30 cellular contexts compared by ENCODE assay signal in the genomic region with DNA sequence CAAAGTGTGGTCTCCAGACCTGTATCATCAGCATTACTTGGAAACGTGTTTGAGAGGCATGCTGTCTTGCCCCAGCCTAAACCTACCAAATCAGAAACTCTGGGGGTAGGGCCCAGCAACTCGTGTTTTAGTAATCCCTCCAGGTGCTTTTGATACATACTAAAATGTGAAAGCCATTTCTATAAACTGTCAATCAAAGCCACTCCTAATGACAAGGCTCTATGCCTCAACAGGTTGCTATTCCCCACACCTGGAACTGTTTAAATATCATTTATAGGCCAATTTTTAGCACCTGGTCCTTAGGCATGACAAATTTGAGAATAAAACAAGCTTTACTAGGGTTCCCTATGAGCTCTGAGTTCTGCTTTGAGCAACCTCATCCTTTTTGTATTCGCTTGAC.
"Had no signal": no experiment of that assay in that cellular context is flagged by ENCODE, and none has a peak within 500 bp of the region (broad histone marks: within the 10 kb centered on the region; RNA-seq: fewer than 3 reads in every experiment).

No MANE protein-coding gene starts in this region.

- H3K36me3 ChIP-seq: MG63, SJSA1 had no signal

- H3K4me2 ChIP-seq: PC-9, SK-N-SH had no signal

- H3K27ac ChIP-seq: PC-9, SJSA1 had no signal

- FAIRE-seq: RCC 7860 had no signal

- H3K4me3 ChIP-seq: MG63, PC-9, SJSA1 had no signal

- DNase-seq: Kasumi-1, KG1, MG63, NCI-H1048, NCI-H1092 treated with DMSO at 0.1 percent for 48 hours, NCI-H1105 treated with DMSO at 0.1 percent for 48 hours, NCI-H1436, NCI-H146, NCI-H1694, NCI-H187, NCI-H2029, NCI-H2081, NCI-H2171 treated with DMSO at 0.1 percent for 48 hours, NCI-H2227 treated with DMSO at 0.1 percent for 48 hours, NCI-H345, NCI-H446, NCI-H510A treated with DMSO at 0.1 percent for 48 hours, NCI-H524 treated with DMSO at 0.1 percent for 48 hours, NCI-H526 treated with DMSO at 0.1 percent for 48 hours, NCI-H774, PC-9, Right ventricle myocardium superior, SHP77 treated with DMSO at 0.1 percent for 48 hours, SK-N-SH, SW 1271, T-helper 1 cell had no signal

- H3K27ac Mint-ChIP-seq: T-helper 1 cell treated with Interleukin-12 subunit alpha and Interleukin-12 subunit beta and Interleukin-4 antibody, amounts not matched to agents 30 μg/mL and 1 μg/mL, for 36 hours had no signal

- H3K4me3 Mint-ChIP-seq: T-helper 1 cell treated with Interleukin-12 subunit alpha and Interleukin-12 subunit beta and Interleukin-4 antibody, amounts not matched to agents 30 μg/mL and 1 μg/mL, for 36 hours had no signal

- ATAC-seq: Panc1 had no signal

- H3K27me3 ChIP-seq: MG63, SJSA1 had no signal

- H2AFZ ChIP-seq: PC-9 had no signal

- H3K9me3 Mint-ChIP-seq: T-helper 1 cell treated with Interleukin-12 subunit alpha and Interleukin-12 subunit beta and Interleukin-4 antibody, amounts not matched to agents 30 μg/mL and 1 μg/mL, for 36 hours had no signal

- H3K9me3 ChIP-seq: MG63, SJSA1, SK-N-SH had no signal

- H3K9me2 ChIP-seq: SK-N-SH had no signal
